In genomic region chr3:5123937-5124336, GRCh38 we compare ENCODE assay signal across 9 cellular contexts. TPM values are rescaled to one million over a fixed set of nuclear protein-coding genes. Genes with fewer than 3 reads are reported as not detected.
A peak's percentile ranks its signal among the peaks of the same experiment; 100 is the strongest.
DNase-seq lines count a peak whose midpoint lies in the region; ATAC-seq, FAIRE-seq and TF ChIP-seq lines count a peak whose summit lies in the region.
"Had no signal": no experiment of that assay in that cellular context is flagged by ENCODE, and none has a peak within 500 bp of the region (broad histone marks: within the 10 kb centered on the region; RNA-seq: fewer than 3 reads in every experiment).

No MANE protein-coding gene starts in this region.

- H3K36me3 ChIP-seq in K562 (ENCODE audit: control insufficient read depth, insufficient read depth, low read length): peaks cover 17% of the 10 kb centered on the region; the same call in 2 of the 3 replicates
- H3K36me3 ChIP-seq in neuronal stem cell (replicated peaks in 1 of 2; ENCODE audit: control insufficient read depth in 2 of 2, insufficient read depth in 2 of 2, low read length in 2 of 2): peaks cover 0 to 4% of the 10 kb centered on the region in 2 donors

- no peaks in the 10 kb centered on the region for H3K27me3 Mint-ChIP-seq in mesothelial cell of epicardium (ENCODE audit: low read depth)

- H3K23ac ChIP-seq in neuronal stem cell (ENCODE audit: low read depth, low read length, poor library complexity): no peak overlapping the region

- no TSS peak for BruUV-seq in K562 (replicated peaks; lab: Mats Ljungman, UMichigan)

- H3K9me3 Mint-ChIP-seq in mesothelial cell of epicardium: no peaks in the 10 kb centered on the region

- H3K79me1 ChIP-seq in neuronal stem cell (ENCODE audit: low read depth, low read length): peaks cover 7% of the 10 kb centered on the region

- no peak overlapping the region for H2BK120ac ChIP-seq in neuronal stem cell (ENCODE audit: low read depth, low read length)

- POLR2A ChIA-PET in K562 (lab: Yijun Ruan, JAX): interaction anchor here (0.8 to 4.4 kb wide), 12 partner anchors 9 to 630 kb away, joined by 3 to 32 read pairs (median 4); partner anchors contain the start of genes EDEM1 and ITPR1

- TF ChIP-seq RAD21 in K562 (CRISPR knock-in tag; conservative IDR thresholded peaks at IDR 0.05 in 1 of 2, IDR thresholded peaks at IDR 0.05 in 1 of 2): no peak

- no peak for TF ChIP-seq POLR2A in K562 (conservative IDR thresholded peaks at IDR 0.05)

- CTCF ChIA-PET in K562 (lab: Yijun Ruan, JAX; ENCODE audit: low intra/inter-chr PET ratio): no interaction called here

- H3K27me3 ChIP-seq in right cardiac atrium (ENCODE audit: control insufficient read depth, insufficient read depth): no peaks in the 10 kb centered on the region
- no peaks in the 10 kb centered on the region for H3K27me3 ChIP-seq in K562 (ENCODE audit: control insufficient read depth in 2 of 2, insufficient read depth in 2 of 2, low read length in 2 of 2)
- H3K27me3 ChIP-seq in neuronal stem cell (ENCODE audit: control insufficient read depth in 3 of 3, insufficient read depth in 3 of 3, low read depth in 1 of 3, low read length in 3 of 3): no peaks in the 10 kb centered on the region

- TF ChIP-seq CTCF in K562 (IDR thresholded peaks at IDR 0.05 in 2 of 3, conservative IDR thresholded peaks at IDR 0.05 in 1 of 3; ENCODE audit: insufficient read depth in 2 of 3, low read depth in 1 of 3, low read length in 3 of 3) (no peak), mesothelial cell of epicardium (IDR thresholded peaks at IDR 0.05; ENCODE audit: unreplicated experiment) (no peak)

- no peak overlapping the region for H3K18ac ChIP-seq in neuronal stem cell (ENCODE audit: low read length)

- WGBS in right cardiac atrium: 88% methylated on average over 12 of the region's 12 CpGs
- 53% methylated on average over 12 of the region's 12 CpGs for WGBS in K562 (ENCODE audit: insufficient coverage, low coverage, missing lambda C conversion rate)
- no CpG with 5 or more reads among the region's 12 CpGs for WGBS in neuronal stem cell (ENCODE audit: extremely low coverage in 2 of 2, insufficient read length in 2 of 2, insufficient replicate concordance in 1 of 2), 2 donors

- no peak overlapping the region for H4K91ac ChIP-seq in neuronal stem cell (ENCODE audit: low read depth, low read length, poor library complexity)

- peaks cover 2% of the 10 kb centered on the region for H3K36me3 Mint-ChIP-seq in mesothelial cell of epicardium

- H3K4ac ChIP-seq in neuronal stem cell (ENCODE audit: low read length): no peak overlapping the region

- H3K4me2 ChIP-seq in K562 (ENCODE audit: insufficient read depth, low read length) (peak overlapping the region; percentile 93), neuronal stem cell (ENCODE audit: insufficient read depth, low read length, poor library complexity, severe bottlenecking) (no peak overlapping the region)

- H3K4me3 Mint-ChIP-seq in mesothelial cell of epicardium: peak overlapping the region; percentile 46

- H2BK15ac ChIP-seq in neuronal stem cell (ENCODE audit: low read length): no peak overlapping the region

- peaks cover 16% of the 10 kb centered on the region for H4K20me1 ChIP-seq in K562 (replicated peaks; ENCODE audit: control insufficient read depth, insufficient read depth, low read length)

- no peak overlapping the region for H2AK5ac ChIP-seq in neuronal stem cell (ENCODE audit: low read depth, low read length)

- H2BK12ac ChIP-seq in neuronal stem cell (ENCODE audit: low read length): no peak overlapping the region

- peaks cover 15% of the 10 kb centered on the region for H3K4me1 Mint-ChIP-seq in mesothelial cell of epicardium

- no peak overlapping the region for H2BK5ac ChIP-seq in neuronal stem cell (ENCODE audit: low read length)

- intact Hi-C loops in right cardiac atrium (cut with DNase I) (loop anchor here in 2 of 4 donors (5.0 to 10.0 kb wide), 2 partner anchors 61 to 63 kb away; partner anchors contain the start of gene EDEM1 (in 2 of the 2)), left cardiac atrium (cut with DNase I) (loop anchor here (2.0 to 10.0 kb wide), 2 partner anchors 61 to 63 kb away; partner anchors contain the start of gene EDEM1 (in 2 of the 2)), K562 (cut with micrococcal nuclease) (loop anchor here (2.0 to 5.0 kb wide), 2 partner anchors 42 to 63 kb away; partner anchors contain the start of gene EDEM1)

- H3K4me3 ChIP-seq in right cardiac atrium (ENCODE audit: low read length) (peak overlapping the region; percentile 94), K562 (peak overlapping the region; percentile 99), neuronal stem cell (ENCODE audit: low read length in 2 of 2) (peak overlapping the region in 1 of 2 donors; percentile 24)

- H3K9ac ChIP-seq in K562 (ENCODE audit: insufficient read depth in 1 of 2, low read depth in 2 of 2, low read length in 2 of 2): peak overlapping the region; percentile 73 to 96
- H3K9ac ChIP-seq in neuronal stem cell (ENCODE audit: low read depth, low read length, poor library complexity): no peak overlapping the region

- H3K9me3 ChIP-seq in right cardiac atrium (ENCODE audit: control insufficient read depth, low read length) (no peaks in the 10 kb centered on the region), K562 (replicated peaks; ENCODE audit: control insufficient read depth, insufficient read depth, low read depth, low read length) (no peaks in the 10 kb centered on the region), neuronal stem cell (replicated peaks in 1 of 2; ENCODE audit: control insufficient read depth in 2 of 2, insufficient read depth in 1 of 2, low read depth in 1 of 2, low read length in 2 of 2) (no peaks in the 10 kb centered on the region)

- H3K27ac Mint-ChIP-seq in mesothelial cell of epicardium: peak overlapping the region; percentile 80

- H3K27ac ChIP-seq in right cardiac atrium (ENCODE audit: low read length) (no peak overlapping the region), K562 (ENCODE audit: extremely low read depth, low read depth, low read length) (peak overlapping the region; percentile 92; the same call in 1 of the 3 replicates), neuronal stem cell (replicated peaks; ENCODE audit: low read length) (no peak overlapping the region)

- H3K9me1 ChIP-seq in K562 (ENCODE audit: control insufficient read depth, insufficient read depth, low read length): no peaks in the 10 kb centered on the region

- FAIRE-seq in K562 (lab: Jason Lieb, UNC) (no peak), urothelium cell line (lab: Jason Lieb, UNC) (no peak)

- H4K8ac ChIP-seq in neuronal stem cell (ENCODE audit: low read depth, low read length): no peak overlapping the region

- H3K14ac ChIP-seq in neuronal stem cell (ENCODE audit: low read length): no peak overlapping the region

- H3K4me1 ChIP-seq in right cardiac atrium (ENCODE audit: control insufficient read depth, insufficient read depth, low read length): no peaks in the 10 kb centered on the region
- H3K4me1 ChIP-seq in K562 (replicated peaks in 1 of 2; ENCODE audit: control insufficient read depth in 2 of 2, insufficient read depth in 2 of 2, low read length in 2 of 2): peaks cover 19 to 21% of the 10 kb centered on the region in 2 experiments
- peaks cover 0 to 4% of the 10 kb centered on the region in 2 donors for H3K4me1 ChIP-seq in neuronal stem cell (ENCODE audit: control insufficient read depth in 2 of 2, insufficient read depth in 1 of 2, low read depth in 1 of 2, low read length in 2 of 2)

- DNase-seq in right cardiac atrium (no peak), left cardiac atrium (no peak), K562 (ENCODE audit: extremely low read depth in 1 of 4, low spot score in 3 of 4) (no peak), mesothelial cell of epicardium (ENCODE audit: low spot score in 2 of 2, unreplicated experiment in 2 of 2) (no peak), urothelium cell line (ENCODE audit: low spot score) (no peak), neuronal stem cell (ENCODE audit: low spot score) (no peak), HPDE6-E6E7 (ENCODE audit: extremely low spot score) (no peak), anterior cingulate cortex (lab: John Stamatoyannopoulos, UW) (no peak)
- DNase-seq: occipital lobe had no signal

- no peak overlapping the region for H2AFZ ChIP-seq in K562 (ENCODE audit: low read depth, low read length)
- H2AFZ ChIP-seq in neuronal stem cell (ENCODE audit: low read length): no peak overlapping the region

- in situ Hi-C loops in K562 (cut with MboI): no loop called here

- peaks cover 72% of the 10 kb centered on the region for H3K79me2 ChIP-seq in K562 (ENCODE audit: control insufficient read depth, insufficient read depth, low read length)

- ATAC-seq in right cardiac atrium (no peak), left cardiac atrium (no peak), K562 (no peak)

- TF ChIP-seq EP300 in K562 (IDR thresholded peaks at IDR 0.05; ENCODE audit: low read length): no peak

TF ChIP-seq in K562, 482 proteins besides CTCF, POLR2A, EP300 and RAD21:
- TF ChIP-seq PRPF4 (IDR thresholded peaks at IDR 0.05; ENCODE audit: insufficient read depth, low read depth, low read length, poor library complexity, severe bottlenecking): no peak
- 0 out of 2 replicates have a peak, but pooled peaks have one; percentile 26 for TF ChIP-seq CXXC5 (CRISPR knock-in tag; IDR thresholded peaks at IDR 0.05)
- peak; percentile 47 for TF ChIP-seq RBFOX2 (IDR thresholded peaks at IDR 0.05; ENCODE audit: low read depth, low read length)

RNA-seq across cellular contexts. Expression of gene ARL8B, which starts 1.8 kb away (rescaled TPM):
- total RNA-seq in right cardiac atrium (10 to 100 TPM; 56.7 to 67.8 (median 60.9) TPM), left cardiac atrium (10 to 100 TPM; 54.5 to 57.7 TPM), K562 (2014; rRNA removed) (26.7 and 28.5 TPM in 2 replicates), K562 (2014; rRNA removed; fragmentation: Illumina TruSeq; extraction: Trizol) (85.8 and 97.1 TPM in 2 replicates), K562 (2015; rRNA removed; fragmentation: Illumina TruSeq; extraction: Trizol) (86.1 and 96.4 TPM in 2 replicates), K562 (2021) (73.1 and 77.2 TPM in 2 replicates), mesothelial cell of epicardium (33.5 to 36.9 TPM (median 35.2 TPM) in 3 replicates)
- polyA plus RNA-seq in right cardiac atrium (49.1 TPM), K562 (2011; rRNA removed) (54.2 and 92.2 TPM in 2 replicates), K562 (2014; fragmentation: Illumina TruSeq; extraction: Trizol) (79.2 and 99.4 TPM in 2 replicates), K562 (2014; fragmentation: Nextera tagmentation; extraction: Ambion mirVana) (10 to 100 TPM; 47.8 to 49.6 TPM), K562 (2014; rRNA removed) (42.3 and 58.0 TPM in 2 replicates)
- total RNA-seq in K562 (2011; cell fraction: chromatin; rRNA removed; ENCODE audit: low replicate concordance): 56.8 and 107 TPM in 2 replicates
- total RNA-seq in K562 (2011; cell fraction: nucleolus; rRNA removed): 39.1 and 40.5 TPM in 2 replicates
- 58.4 and 98.3 TPM in 2 replicates for total RNA-seq in K562 (2011; cell fraction: nucleoplasm; rRNA removed)
- polyA plus RNA-seq in K562 (2011; cell fraction: cytosol; rRNA removed): 25.6 and 49.0 TPM in 2 replicates
- 51.2 and 66.2 TPM in 2 replicates for polyA plus RNA-seq in K562 (2011; cell fraction: nucleus; rRNA removed)
- 72.7 and 118 TPM in 2 replicates for polyA plus RNA-seq in K562 (2012)
- 37.4 and 44.6 TPM in 2 replicates for polyA minus RNA-seq in K562 (2011; rRNA and poly(A)+ RNA removed)
- 36.6 and 38.2 TPM in 2 replicates for polyA minus RNA-seq in K562 (2011; cell fraction: cytosol; rRNA and poly(A)+ RNA removed)
- polyA minus RNA-seq in K562 (2011; cell fraction: nucleus; rRNA and poly(A)+ RNA removed): 20.3 and 24.0 TPM in 2 replicates
- polyA plus RNA-seq in neuronal stem cell (2013, experiment 1 of 2): 34.7 TPM
- 33.3 TPM for polyA plus RNA-seq in neuronal stem cell (2013, experiment 2 of 2)
